ENCODE assay signal across 31 cellular contexts in the genomic region with DNA sequence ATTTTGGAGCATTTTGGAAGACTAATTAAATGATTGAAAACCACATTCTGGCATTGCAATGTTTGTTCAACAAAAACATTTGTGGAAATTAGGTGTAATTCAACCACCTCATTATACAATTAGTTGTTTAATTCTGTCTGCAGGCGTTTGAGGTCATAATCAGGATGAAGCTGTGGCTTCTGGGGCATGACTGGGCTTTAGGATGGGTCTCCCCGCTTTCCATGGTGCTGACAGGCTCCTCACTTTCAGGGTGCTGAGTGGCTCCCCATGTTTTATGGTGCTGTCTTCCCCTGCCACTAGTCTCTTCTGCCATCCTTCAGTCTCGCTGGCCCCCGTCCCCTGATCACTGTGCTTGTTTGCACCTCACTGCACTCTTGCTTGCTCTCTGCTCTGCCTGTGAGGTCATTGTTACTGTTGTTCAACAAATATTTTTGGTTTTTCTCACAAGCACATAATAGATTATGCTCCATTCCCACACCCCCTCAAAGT. TPM values are rescaled to one million over a fixed set of nuclear protein-coding genes. Genes with fewer than 3 reads are reported as not detected.
"Had no signal": no experiment of that assay in that cellular context is flagged by ENCODE, and none has a peak within 500 bp of the region (broad histone marks: within the 10 kb centered on the region; RNA-seq: fewer than 3 reads in every experiment).

No MANE protein-coding gene starts in this region.

- H3K27me3 Mint-ChIP-seq: activated naive CD8-positive, alpha-beta T cell had no signal

- H3K4me3 ChIP-seq: adrenal gland, breast epithelium, coronary artery, SJSA1 had no signal

- H3K27ac Mint-ChIP-seq: activated CD8-positive, alpha-beta T cell treated with anti-CD3 and anti-CD28 coated beads, Interleukin-2, amount 10 ng/mL, durations not matched to agents 7 days and 5 days; activated naive CD4-positive, alpha-beta T cell treated with anti-CD3 and anti-CD28 coated beads for 36 hours; activated naive CD8-positive, alpha-beta T cell; T-helper 1 cell treated with Interleukin-12 subunit alpha and Interleukin-12 subunit beta and Interleukin-4 antibody, amounts not matched to agents 30 μg/mL and 1 μg/mL, for 36 hours; WTC11 had no signal

- H3K4me1 Mint-ChIP-seq: WTC11 had no signal

- H3K9me3 ChIP-seq: adrenal gland, breast epithelium, SJSA1 had no signal

- H3K36me3 ChIP-seq: adrenal gland, breast epithelium, SJSA1 had no signal

- ATAC-seq: activated CD8-positive, alpha-beta T cell treated with anti-CD3 and anti-CD28 coated beads, Interleukin-2, amount 10 ng/mL, durations not matched to agents 7 days and 5 days; Panc1; SK-N-SH treated with all-trans-retinoic acid at 6 μM for 48 hours; WTC11 had no signal

- H3K27me3 ChIP-seq: adrenal gland, breast epithelium had no signal

- H3K4me3 Mint-ChIP-seq: activated CD8-positive, alpha-beta T cell treated with anti-CD3 and anti-CD28 coated beads, Interleukin-2, amount 10 ng/mL, durations not matched to agents 7 days and 5 days; activated naive CD4-positive, alpha-beta T cell treated with anti-CD3 and anti-CD28 coated beads for 36 hours; activated naive CD8-positive, alpha-beta T cell; T-helper 1 cell treated with Interleukin-12 subunit alpha and Interleukin-12 subunit beta and Interleukin-4 antibody, amounts not matched to agents 30 μg/mL and 1 μg/mL, for 36 hours; WTC11 had no signal

- DNase-seq: activated CD4-positive, alpha-beta T cell treated with anti-CD3 and anti-CD28 coated beads for 48 hours; activated CD4-positive, alpha-beta T cell treated with anti-CD3 and anti-CD28 coated beads, Interleukin-2, amount 50 U/mL, for 4 hours; activated CD4-positive, CD25-positive, alpha-beta regulatory T cell treated with anti-CD3 and anti-CD28 coated beads, Interleukin-2, amount 50 U/mL, for 72 hours; activated CD8-positive, alpha-beta T cell treated with anti-CD3 and anti-CD28 coated beads, Interleukin-2, amount 10 ng/mL, durations not matched to agents 7 days and 5 days; activated gamma-delta T cell; activated naive CD4-positive, alpha-beta T cell treated with anti-CD3 and anti-CD28 coated beads for 36 hours; activated T-cell treated with anti-CD3 and anti-CD28 coated beads, Interleukin-2, amount 50 U/mL, for 1 hour; adrenal gland; anterior cingulate cortex; central memory CD4-positive, alpha-beta T cell; NCI-H1092; NCI-H2171; NCI-H2227 treated with DMSO at 0.1 percent for 48 hours; NCI-H524 treated with DMSO at 0.1 percent for 48 hours; NCI-H774; NK-92 treated with Interleukin-12 subunit alpha and Interleukin-12 subunit beta, amount 100 ng/mL, for 24 hours; OCI-M1; SHP77; SW 1271 had no signal

- H3K27ac ChIP-seq: adrenal gland, breast epithelium, coronary artery, RWPE1, SJSA1 had no signal

- H3K4me1 ChIP-seq: adrenal gland, breast epithelium, SJSA1 had no signal

- H3K9me3 Mint-ChIP-seq: activated naive CD4-positive, alpha-beta T cell treated with anti-CD3 and anti-CD28 coated beads for 36 hours; T-helper 1 cell treated with Interleukin-12 subunit alpha and Interleukin-12 subunit beta and Interleukin-4 antibody, amounts not matched to agents 30 μg/mL and 1 μg/mL, for 36 hours had no signal

RNA-seq across cellular contexts. Expression of a gene that starts 25.5 kb away (rescaled TPM):
- total RNA-seq: chondrocyte, LHCN-M2, M059J, SJSA1 had no signal
